In the genomic region with DNA sequence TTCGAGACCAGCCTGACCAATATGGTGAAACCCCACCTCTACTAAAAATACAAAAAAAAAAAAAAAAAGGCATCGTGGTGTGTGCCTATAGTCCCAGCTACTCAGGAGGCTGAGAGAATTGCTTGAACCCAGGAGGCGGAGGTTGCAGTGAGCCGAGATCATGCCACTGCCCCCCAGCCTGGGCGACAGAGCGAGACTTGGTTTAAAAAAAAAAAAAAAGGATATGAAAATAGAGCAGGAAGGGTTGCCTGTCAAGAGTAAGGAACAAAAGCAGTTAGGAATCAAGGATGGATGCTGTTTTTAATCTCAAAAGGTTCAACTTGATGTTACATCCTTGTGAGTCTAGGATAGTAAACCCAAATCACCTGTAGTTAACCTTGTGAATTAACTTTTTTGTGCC, we compare ENCODE assay signal across 17 cellular contexts. TPM values are rescaled to one million over a fixed set of nuclear protein-coding genes. Genes with fewer than 3 reads are reported as not detected.
DNase-seq lines count a peak whose midpoint lies in the region; ATAC-seq and TF ChIP-seq lines count a peak whose summit lies in the region.
"Had no signal": no experiment of that assay in that cellular context is flagged by ENCODE, and none has a peak within 500 bp of the region (broad histone marks: within the 10 kb centered on the region; RNA-seq: fewer than 3 reads in every experiment).

No MANE protein-coding gene starts in this region.

- POLR2A ChIA-PET in MCF 10A (lab: Yijun Ruan, JAX): interaction anchor here (2.6 to 3.9 kb wide), 6 partner anchors 16 to 109 kb away, joined by 11 to 56 read pairs (median 22); a partner anchor contains a TSS

- H3K9me3 Mint-ChIP-seq in MCF 10A (ENCODE audit: unreplicated experiment) (no peaks in the 10 kb centered on the region), naive B cell (no peaks in the 10 kb centered on the region)
- H3K9me3 Mint-ChIP-seq in activated T-helper 1 cell treated with anti-CD3 and anti-CD28 coated beads, Interleukin-12 subunit alpha, Interleukin-12 subunit beta, Interleukin-2, Interleukin-4 antibody, amounts not matched to agents 30 ng/mL and 10 ng/mL and 1 ng/mL, durations not matched to agents 14 hours and 24 hours and 36 hours: no peaks in the 10 kb centered on the region
- H3K9me3 Mint-ChIP-seq: activated naive CD4-positive, alpha-beta T cell treated with anti-CD3 and anti-CD28 coated beads, Interleukin-2, amount 50 U/mL, for 72 hours; IgD-negative memory B cell; natural killer cell treated with Interleukin-12 subunit alpha and Interleukin-12 subunit beta and Interleukin-15 and Interleukin-18, amount 100 ng/mL, for 72 hours had no signal

- H3K27me3 ChIP-seq in mammary epithelial cell (ENCODE audit: insufficient read depth, low read length): no peaks in the 10 kb centered on the region
- H3K27me3 ChIP-seq in adrenal gland: no peaks in the 10 kb centered on the region
- H3K27me3 ChIP-seq in upper lobe of left lung: no peaks in the 10 kb centered on the region

- H3K36me3 ChIP-seq in mammary epithelial cell (ENCODE audit: insufficient read depth, low read length): peaks cover 8% of the 10 kb centered on the region
- H3K36me3 ChIP-seq in adrenal gland (replicated peaks in 1 of 2): peaks cover 0 to 24% of the 10 kb centered on the region in 2 donors
- peaks cover 9 to 55% (median 17%) of the 10 kb centered on the region in 4 donors for H3K36me3 ChIP-seq in upper lobe of left lung

- no peak for DNase-seq in MCF 10A (ENCODE audit: unreplicated experiment)
- DNase-seq in mammary epithelial cell: no peak
- peak in 1 of 7 donors; percentile 11 for DNase-seq in adrenal gland
- DNase-seq in naive B cell: no peak
- no peak for DNase-seq in upper lobe of left lung
- no peak for DNase-seq in activated T-helper 1 cell treated with anti-CD3 and anti-CD28 coated beads, Interleukin-12 subunit alpha, Interleukin-12 subunit beta, Interleukin-2, Interleukin-4 antibody, amounts not matched to agents 30 ng/mL and 10 ng/mL and 1 ng/mL, durations not matched to agents 14 hours and 24 hours and 36 hours (ENCODE audit: low spot score)
- DNase-seq: activated CD4-positive, CD25-positive, alpha-beta regulatory T cell treated with anti-CD3 and anti-CD28 coated beads, Interleukin-2, amount 50 U/mL, for 72 hours; central memory CD4-positive, alpha-beta T cell; MV-4-11; T-helper 2 cell had no signal

- ATAC-seq in naive B cell (ENCODE audit: low read depth in 2 of 2): no peak
- no peak for ATAC-seq in upper lobe of left lung (ENCODE audit: low FRiP score in 2 of 2)
- no peak for ATAC-seq in HG03159 (IDR thresholded peaks at IDR 0.05; ENCODE audit: unreplicated experiment)
- ATAC-seq in GM18498 (IDR thresholded peaks at IDR 0.05; ENCODE audit: unreplicated experiment): no peak
- ATAC-seq: activated naive CD4-positive, alpha-beta T cell treated with anti-CD3 and anti-CD28 coated beads, Interleukin-2, amount 50 U/mL, for 72 hours; HCT116; natural killer cell treated with Interleukin-12 subunit alpha and Interleukin-12 subunit beta and Interleukin-15 and Interleukin-18, amount 100 ng/mL, for 72 hours had no signal

- dilution Hi-C loops in mammary epithelial cell (cut with HindIII; ENCODE audit: low sequenced_read_pairs): no loop called here

- CTCF ChIA-PET in MCF 10A (lab: Yijun Ruan, JAX): interaction anchor here (0.8 to 1.0 kb wide), 2 partner anchors 89 to 94 kb away, joined by 3 to 5 read pairs; no protein-coding TSS in a partner anchor
- CTCF ChIA-PET in mammary epithelial cell (lab: Charles Lee; ENCODE audit: low non-redundant PET): no interaction called here

- intact Hi-C loops in MCF 10A (cut with micrococcal nuclease): no loop called here
- intact Hi-C loops in mammary epithelial cell (cut with micrococcal nuclease): loop anchor here (2.0 kb wide), 1 partner anchor 45 kb away; a partner anchor contains a TSS
- intact Hi-C loops in adrenal gland (cut with DNase I): loop anchor here in 1 of 2 donors (10.0 kb wide), 1 partner anchor 103 kb away; no protein-coding TSS in a partner anchor
- intact Hi-C loops in activated T-helper 1 cell treated with anti-CD3 and anti-CD28 coated beads, Interleukin-12 subunit alpha, Interleukin-12 subunit beta, Interleukin-2, Interleukin-4 antibody, amounts not matched to agents 30 ng/mL and 10 ng/mL and 1 ng/mL, durations not matched to agents 14 hours and 24 hours and 36 hours (cut with micrococcal nuclease): loop anchor here (10.0 kb wide), 2 partner anchors 273 to 333 kb away; no protein-coding TSS in a partner anchor

- BruUV-seq in MCF 10A (replicated peaks; lab: Mats Ljungman, UMichigan) (no TSS peak), mammary epithelial cell (replicated peaks; lab: Mats Ljungman, UMichigan) (no TSS peak)

- no peak overlapping the region for H2AFZ ChIP-seq in mammary epithelial cell (ENCODE audit: low read depth, low read length)

- no peaks in the 10 kb centered on the region for H3K9me3 ChIP-seq in mammary epithelial cell (replicated peaks; ENCODE audit: insufficient read depth, low read length)
- no peaks in the 10 kb centered on the region for H3K9me3 ChIP-seq in adrenal gland (replicated peaks in 1 of 3)
- no peaks in the 10 kb centered on the region for H3K9me3 ChIP-seq in upper lobe of left lung
- H3K9me3 ChIP-seq: prostate gland had no signal

- peaks cover 5% of the 10 kb centered on the region for H3K4me1 ChIP-seq in mammary epithelial cell (ENCODE audit: insufficient read depth, low read length)
- H3K4me1 ChIP-seq in adrenal gland (replicated peaks in 1 of 2): peaks cover 20 to 75% of the 10 kb centered on the region in 2 donors
- peaks cover 25 to 35% (median 31%) of the 10 kb centered on the region in 4 donors for H3K4me1 ChIP-seq in upper lobe of left lung
- H3K4me1 ChIP-seq: prostate gland had no signal

- peaks cover 25% of the 10 kb centered on the region for H3K4me1 Mint-ChIP-seq in MCF 10A (ENCODE audit: insufficient read depth, unreplicated experiment)
- peaks cover 41 to 63% (median 51%) of the 10 kb centered on the region in 3 donors for H3K4me1 Mint-ChIP-seq in naive B cell
- peaks cover 42% of the 10 kb centered on the region for H3K4me1 Mint-ChIP-seq in activated T-helper 1 cell treated with anti-CD3 and anti-CD28 coated beads, Interleukin-12 subunit alpha, Interleukin-12 subunit beta, Interleukin-2, Interleukin-4 antibody, amounts not matched to agents 30 ng/mL and 10 ng/mL and 1 ng/mL, durations not matched to agents 14 hours and 24 hours and 36 hours (ENCODE audit: low read depth)

- H3K36me3 Mint-ChIP-seq in MCF 10A (ENCODE audit: insufficient read depth, unreplicated experiment) (peaks cover 37% of the 10 kb centered on the region), naive B cell (peaks cover 8 to 17% of the 10 kb centered on the region in 2 donors)
- peaks cover 34% of the 10 kb centered on the region for H3K36me3 Mint-ChIP-seq in activated T-helper 1 cell treated with anti-CD3 and anti-CD28 coated beads, Interleukin-12 subunit alpha, Interleukin-12 subunit beta, Interleukin-2, Interleukin-4 antibody, amounts not matched to agents 30 ng/mL and 10 ng/mL and 1 ng/mL, durations not matched to agents 14 hours and 24 hours and 36 hours (ENCODE audit: low read depth)
- H3K36me3 Mint-ChIP-seq: IgD-negative memory B cell had no signal

- TF ChIP-seq CTCF in MCF 10A (IDR thresholded peaks at IDR 0.05; ENCODE audit: unreplicated experiment): no peak
- TF ChIP-seq CTCF in mammary epithelial cell (conservative IDR thresholded peaks at IDR 0.05 in 1 of 2, IDR thresholded peaks at IDR 0.05 in 1 of 2; ENCODE audit: extremely low read depth in 1 of 2, insufficient read depth in 1 of 2, low read depth in 1 of 2, low read length in 2 of 2): no peak
- TF ChIP-seq CTCF in adrenal gland (IDR thresholded peaks at IDR 0.05): no peak
- TF ChIP-seq CTCF in upper lobe of left lung (IDR thresholded peaks at IDR 0.05): no peak

- TF ChIP-seq EP300 in upper lobe of left lung (IDR thresholded peaks at IDR 0.05): no peak

- H3K9ac ChIP-seq in mammary epithelial cell (ENCODE audit: insufficient read depth, low read length): no peak overlapping the region

- H4K20me1 ChIP-seq in mammary epithelial cell (ENCODE audit: insufficient read depth, low read length): no peaks in the 10 kb centered on the region

- in situ Hi-C loops in mammary epithelial cell (cut with MboI; ENCODE audit: low sequenced_read_pairs in 2 of 2): no loop called here

- no peak overlapping the region for H3K4me3 ChIP-seq in mammary epithelial cell (replicated peaks in 1 of 3; ENCODE audit: insufficient read depth in 1 of 3, low read depth in 2 of 3, low read length in 3 of 3)
- no peak overlapping the region for H3K4me3 ChIP-seq in adrenal gland
- no peak overlapping the region for H3K4me3 ChIP-seq in upper lobe of left lung
- H3K4me3 ChIP-seq: prostate gland had no signal

- peaks cover 48% of the 10 kb centered on the region for H3K79me2 ChIP-seq in mammary epithelial cell (ENCODE audit: insufficient read depth, low read length)

- H3K27me3 Mint-ChIP-seq in MCF 10A (ENCODE audit: insufficient read depth, unreplicated experiment) (no peaks in the 10 kb centered on the region), naive B cell (no peaks in the 10 kb centered on the region)
- H3K27me3 Mint-ChIP-seq in activated T-helper 1 cell treated with anti-CD3 and anti-CD28 coated beads, Interleukin-12 subunit alpha, Interleukin-12 subunit beta, Interleukin-2, Interleukin-4 antibody, amounts not matched to agents 30 ng/mL and 10 ng/mL and 1 ng/mL, durations not matched to agents 14 hours and 24 hours and 36 hours (ENCODE audit: insufficient read depth): no peaks in the 10 kb centered on the region
- H3K27me3 Mint-ChIP-seq: IgD-negative memory B cell; natural killer cell treated with Interleukin-12 subunit alpha and Interleukin-12 subunit beta and Interleukin-15 and Interleukin-18, amount 100 ng/mL, for 72 hours had no signal

- H3K27ac ChIP-seq in mammary epithelial cell (ENCODE audit: insufficient read depth, low read depth, low read length): no peak overlapping the region
- peak overlapping the region; percentile 74 to 89 (median 80) for H3K27ac ChIP-seq in adrenal gland
- H3K27ac ChIP-seq in upper lobe of left lung: peak overlapping the region in 3 of 4 donors; percentile 46 to 71 (median 70)

- no peak overlapping the region for H3K4me2 ChIP-seq in mammary epithelial cell (ENCODE audit: insufficient read depth, low read depth, low read length)

- no peak overlapping the region for H3K4me3 Mint-ChIP-seq in MCF 10A (ENCODE audit: unreplicated experiment)
- peak overlapping the region in 7 of 8 donors; percentile 20 to 80 (median 48) for H3K4me3 Mint-ChIP-seq in naive B cell
- no peak overlapping the region for H3K4me3 Mint-ChIP-seq in activated T-helper 1 cell treated with anti-CD3 and anti-CD28 coated beads, Interleukin-12 subunit alpha, Interleukin-12 subunit beta, Interleukin-2, Interleukin-4 antibody, amounts not matched to agents 30 ng/mL and 10 ng/mL and 1 ng/mL, durations not matched to agents 14 hours and 24 hours and 36 hours
- H3K4me3 Mint-ChIP-seq: natural killer cell treated with Interleukin-12 subunit alpha and Interleukin-12 subunit beta and Interleukin-15 and Interleukin-18, amount 100 ng/mL, for 72 hours had no signal

- 82% methylated on average over 5 of the region's 6 CpGs for WGBS in mammary epithelial cell (ENCODE audit: low coverage, missing lambda C conversion rate)
- 79 to 84% (median 79%) methylated on average over 6 of the region's 6 CpGs for WGBS in adrenal gland, 4 donors
- WGBS in upper lobe of left lung, 2 donors: 89 to 92% methylated on average over 6 of the region's 6 CpGs

- H3K27ac Mint-ChIP-seq in MCF 10A (ENCODE audit: low read depth, unreplicated experiment) (peak overlapping the region; percentile 23), naive B cell (peak overlapping the region in 5 of 6 donors; percentile 67 to 95 (median 76))
- H3K27ac Mint-ChIP-seq in activated T-helper 1 cell treated with anti-CD3 and anti-CD28 coated beads, Interleukin-12 subunit alpha, Interleukin-12 subunit beta, Interleukin-2, Interleukin-4 antibody, amounts not matched to agents 30 ng/mL and 10 ng/mL and 1 ng/mL, durations not matched to agents 14 hours and 24 hours and 36 hours: no peak overlapping the region
- H3K27ac Mint-ChIP-seq: natural killer cell treated with Interleukin-12 subunit alpha and Interleukin-12 subunit beta and Interleukin-15 and Interleukin-18, amount 100 ng/mL, for 72 hours had no signal

- TF ChIP-seq POLR2A in adrenal gland (IDR thresholded peaks at IDR 0.05) (no peak), upper lobe of left lung (IDR thresholded peaks at IDR 0.05) (no peak)

RNA-seq across cellular contexts. Expression of a gene that starts 11.8 kb away (rescaled TPM):
- total RNA-seq in MCF 10A (2022) (26.3 and 31.6 TPM in 2 replicates), mammary epithelial cell (10 to 100 TPM; 40.2 to 54.5 TPM), adrenal gland (10 to 100 TPM; 26.6 to 57.4 (median 36.7) TPM), upper lobe of left lung (10 to 100 TPM; 20.4 to 40.7 (median 24.4) TPM)
- polyA plus RNA-seq in mammary epithelial cell (36.9 TPM), adrenal gland (100 to 1,000 TPM in 1 of 3 donors, 10 to 100 TPM in 1, 1 to 10 TPM in 1; 9.7 to 101 (median 10.1) TPM), naive B cell (ENCODE audit: low read depth in 6 of 6) (10 to 100 TPM; 43.8 to 69.0 (median 48.4) TPM)
- polyA minus RNA-seq in mammary epithelial cell: 24.3 TPM
- total RNA-seq in activated T-helper 1 cell treated with anti-CD3 and anti-CD28 coated beads, Interleukin-12 subunit alpha, Interleukin-12 subunit beta, Interleukin-2, Interleukin-4 antibody, amounts not matched to agents 30 ng/mL and 10 ng/mL and 1 ng/mL, durations not matched to agents 14 hours and 24 hours and 36 hours: 29.8 and 33.5 TPM in 2 replicates

RNA-seq across cellular contexts. Expression of a gene that starts 12.0 kb away (rescaled TPM):
- total RNA-seq in MCF 10A (2022) (97.0 and 110 TPM in 2 replicates), mammary epithelial cell (10 to 100 TPM; 66.4 to 87.2 TPM), adrenal gland (100 to 1,000 TPM in 7 of 8 donors, 10 to 100 TPM in 1; 69.1 to 170 (median 139) TPM), upper lobe of left lung (100 to 1,000 TPM in 1 of 6 donors, 10 to 100 TPM in 5; 34.6 to 110 (median 92.6) TPM)
- polyA plus RNA-seq in mammary epithelial cell (53.8 TPM), adrenal gland (100 to 1,000 TPM; 102 to 186 (median 128) TPM), naive B cell (ENCODE audit: low read depth in 6 of 6) (100 to 1,000 TPM; 485 to 708 (median 561) TPM)
- 4.8 TPM for polyA minus RNA-seq in mammary epithelial cell
- 80.0 and 81.6 TPM in 2 replicates for total RNA-seq in activated T-helper 1 cell treated with anti-CD3 and anti-CD28 coated beads, Interleukin-12 subunit alpha, Interleukin-12 subunit beta, Interleukin-2, Interleukin-4 antibody, amounts not matched to agents 30 ng/mL and 10 ng/mL and 1 ng/mL, durations not matched to agents 14 hours and 24 hours and 36 hours

RNA-seq across cellular contexts. Expression of a gene that starts 45.9 kb away (rescaled TPM):
- total RNA-seq in MCF 10A (2022): 698 and 872 TPM in 2 replicates
- 1,000 to 10,000 TPM in 1 of 2 donors, 100 to 1,000 TPM in 1; 772 to 1,235 TPM for total RNA-seq in mammary epithelial cell
- 542 TPM for polyA plus RNA-seq in mammary epithelial cell
- 521 TPM for polyA minus RNA-seq in mammary epithelial cell
- total RNA-seq in adrenal gland: 100 to 1,000 TPM; 211 to 711 (median 386) TPM
- polyA plus RNA-seq in adrenal gland: 100 to 1,000 TPM; 109 to 149 (median 123) TPM
- polyA plus RNA-seq in naive B cell (ENCODE audit: low read depth in 6 of 6): 100 to 1,000 TPM in 1 of 6 donors, 10 to 100 TPM in 5; 22.6 to 124 (median 78.2) TPM
- 100 to 1,000 TPM in 5 of 6 donors, 10 to 100 TPM in 1; 81.0 to 218 (median 151) TPM for total RNA-seq in upper lobe of left lung
- total RNA-seq in activated T-helper 1 cell treated with anti-CD3 and anti-CD28 coated beads, Interleukin-12 subunit alpha, Interleukin-12 subunit beta, Interleukin-2, Interleukin-4 antibody, amounts not matched to agents 30 ng/mL and 10 ng/mL and 1 ng/mL, durations not matched to agents 14 hours and 24 hours and 36 hours: 178 and 183 TPM in 2 replicates

Comparison
In these comparisons a context has a peak if more than half of its experiments do, and no peak if none do; other contexts are left out.
1. H3K4me3 Mint-ChIP-seq: peak in naive B cell (7 of 8); none in MCF 10A (single experiment) and activated T-helper 1 cell treated with anti-CD3 and anti-CD28 coated beads, Interleukin-12 subunit alpha, Interleukin-12 subunit beta, Interleukin-2, Interleukin-4 antibody, amounts not matched to agents 30 ng/mL and 10 ng/mL and 1 ng/mL, durations not matched to agents 14 hours and 24 hours and 36 hours (single experiment).